Comparison of ENCODE assay signal across 17 cellular contexts in genomic region chr15:68679161-68679560, GRCh38.
"Had no signal": no experiment of that assay in that cellular context is flagged by ENCODE, and none has a peak within 500 bp of the region (broad histone marks: within the 10 kb centered on the region; RNA-seq: fewer than 3 reads in every experiment).

No MANE protein-coding gene starts in this region.

- H3K4me3 ChIP-seq: body of pancreas, esophagus squamous epithelium, thyroid gland, upper lobe of left lung had no signal

- ATAC-seq: activated CD4-positive, alpha-beta T cell treated with anti-CD3 and anti-CD28 coated beads for 36 hours; activated CD8-positive, alpha-beta memory T cell treated with anti-CD3 and anti-CD28 coated beads, Interleukin-2, amount 10 ng/mL, durations not matched to agents 7 days and 5 days; activated CD8-positive, alpha-beta T cell treated with anti-CD3 and anti-CD28 coated beads, Interleukin-2, amount 10 ng/mL, durations not matched to agents 7 days and 5 days; body of pancreas; right cardiac atrium; WTC11 had no signal

- H3K27ac ChIP-seq: body of pancreas, epithelial cell of prostate, esophagus squamous epithelium, thyroid gland, upper lobe of left lung had no signal

- H3K27me3 ChIP-seq: body of pancreas, thyroid gland, upper lobe of left lung had no signal

- H3K36me3 ChIP-seq: esophagus squamous epithelium, thyroid gland, upper lobe of left lung had no signal

- H3K9me3 ChIP-seq: body of pancreas, esophagus squamous epithelium, thyroid gland, upper lobe of left lung had no signal

- DNase-seq: activated CD4-positive, alpha-beta T cell treated with anti-CD3 and anti-CD28 coated beads for 36 hours; activated CD8-positive, alpha-beta memory T cell treated with anti-CD3 and anti-CD28 coated beads, Interleukin-2, amount 10 ng/mL, durations not matched to agents 7 days and 5 days; activated CD8-positive, alpha-beta T cell treated with anti-CD3 and anti-CD28 coated beads, Interleukin-2, amount 10 ng/mL, durations not matched to agents 7 days and 5 days; activated naive CD4-positive, alpha-beta T cell; activated T-cell treated with anti-CD3 and anti-CD28 coated beads, Interleukin-2, amount 50 U/mL, for 48 hours; body of pancreas; effector CD4-positive, alpha-beta T cell; esophagus squamous epithelium; left ventricle myocardium superior; right cardiac atrium; stimulated activated CD4-positive, alpha-beta T cell treated with anti-CD3 and anti-CD28 coated beads, Interleukin-12 subunit alpha, Interleukin-12 subunit beta, amount 100 ng/mL, for 4 hours; stimulated activated CD4-positive, alpha-beta T cell treated with anti-CD3 and anti-CD28 coated beads, Interleukin-4, amount 100 ng/mL, for 1 hour; T-helper 2 cell; thyroid gland; upper lobe of left lung had no signal

- H3K4me1 ChIP-seq: body of pancreas, thyroid gland had no signal
